Comparison of ENCODE assay signal across 21 cellular contexts in the genomic region with DNA sequence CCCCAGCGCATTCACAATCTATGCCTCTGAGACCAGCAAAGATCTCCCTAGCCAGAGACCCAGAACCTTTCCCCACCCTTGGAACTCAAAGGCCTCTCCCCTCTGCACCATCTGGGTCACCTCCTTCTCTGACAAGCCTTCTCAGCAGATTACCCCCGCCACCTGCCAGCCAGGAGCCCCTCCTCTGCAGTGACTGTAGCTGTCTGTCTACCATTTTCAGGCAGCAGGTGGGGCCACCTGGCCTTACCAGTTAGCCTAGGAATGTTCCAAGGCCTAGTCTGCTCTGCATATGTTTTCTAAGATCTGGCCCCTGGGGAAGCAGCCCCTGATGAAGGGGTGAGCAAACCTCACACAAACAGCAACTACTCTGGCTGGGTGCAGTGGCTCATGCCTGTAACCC. TPM values are rescaled to one million over a fixed set of nuclear protein-coding genes. Genes with fewer than 3 reads are reported as not detected.
DNase-seq lines count a peak whose midpoint lies in the region; ATAC-seq and TF ChIP-seq lines count a peak whose summit lies in the region.
"Had no signal": no experiment of that assay in that cellular context is flagged by ENCODE, and none has a peak within 500 bp of the region (broad histone marks: within the 10 kb centered on the region; RNA-seq: fewer than 3 reads in every experiment).

No MANE protein-coding gene starts in this region.

- no peak for ATAC-seq in GM19324 (IDR thresholded peaks at IDR 0.05; ENCODE audit: low FRiP score, unreplicated experiment)
- no peak for ATAC-seq in activated CD8-positive, alpha-beta memory T cell treated with anti-CD3 and anti-CD28 coated beads, Interleukin-2, amount 10 ng/mL, durations not matched to agents 7 days and 5 days
- ATAC-seq: right cardiac atrium; Right ventricle myocardium inferior; stimulated activated naive CD8-positive, alpha-beta T cell treated with anti-CD3 and anti-CD28 coated beads, Interleukin-15, amount 100 ng/mL, for 72 hours had no signal

- CTCF ChIA-PET in activated CD8-positive, alpha-beta memory T cell treated with anti-CD3 and anti-CD28 coated beads, Interleukin-2, amount 10 ng/mL, durations not matched to agents 7 days and 5 days (lab: Charles Lee), result no interaction called here

- in situ Hi-C loops in astrocyte of the cerebellum (cut with HindIII; ENCODE audit: low sequenced_read_pairs), result no loop called here

- no peak overlapping the region for H3K4me3 Mint-ChIP-seq in activated CD8-positive, alpha-beta memory T cell treated with anti-CD3 and anti-CD28 coated beads, Interleukin-2, amount 10 ng/mL, durations not matched to agents 7 days and 5 days
- H3K4me3 Mint-ChIP-seq: memory B cell; stimulated activated naive CD8-positive, alpha-beta T cell treated with anti-CD3 and anti-CD28 coated beads, Interleukin-15, amount 100 ng/mL, for 72 hours had no signal

- peaks cover 48% of the 10 kb centered on the region for H3K27me3 Mint-ChIP-seq in activated CD8-positive, alpha-beta memory T cell treated with anti-CD3 and anti-CD28 coated beads, Interleukin-2, amount 10 ng/mL, durations not matched to agents 7 days and 5 days

- peak; percentile 25 for DNase-seq in NCI-H748 (lab: John Stamatoyannopoulos, UW; ENCODE audit: unreplicated experiment)
- DNase-seq in NCI-H748 treated with DMSO at 0.1 percent for 48 hours (lab: John Stamatoyannopoulos, UW), result no peak
- peak; percentile 15 for DNase-seq in NCI-H1105 (lab: John Stamatoyannopoulos, UW)
- no peak for DNase-seq in astrocyte of the cerebellum (ENCODE audit: low read depth)
- DNase-seq in retinal pigment epithelial cell (ENCODE audit: low read depth), result no peak
- DNase-seq in coronary artery (ENCODE audit: low spot score), result no peak
- DNase-seq in activated CD8-positive, alpha-beta memory T cell treated with anti-CD3 and anti-CD28 coated beads, Interleukin-2, amount 10 ng/mL, durations not matched to agents 7 days and 5 days, result no peak
- DNase-seq: activated gamma-delta T cell; NCI-H2029 treated with DMSO at 0.1 percent for 48 hours; right cardiac atrium; stimulated activated naive CD8-positive, alpha-beta T cell treated with anti-CD3 and anti-CD28 coated beads, Interleukin-15, amount 100 ng/mL, for 72 hours had no signal

- H3K4me1 Mint-ChIP-seq in activated CD8-positive, alpha-beta memory T cell treated with anti-CD3 and anti-CD28 coated beads, Interleukin-2, amount 10 ng/mL, durations not matched to agents 7 days and 5 days, result peaks cover 15% of the 10 kb centered on the region

- no peaks in the 10 kb centered on the region for H3K9me3 Mint-ChIP-seq in activated CD8-positive, alpha-beta memory T cell treated with anti-CD3 and anti-CD28 coated beads, Interleukin-2, amount 10 ng/mL, durations not matched to agents 7 days and 5 days (ENCODE audit: low read depth)
- H3K9me3 Mint-ChIP-seq: memory B cell; stimulated activated naive CD8-positive, alpha-beta T cell treated with anti-CD3 and anti-CD28 coated beads, Interleukin-15, amount 100 ng/mL, for 72 hours; T-helper 1 cell treated with Interleukin-12 subunit alpha and Interleukin-12 subunit beta and Interleukin-4 antibody, amounts not matched to agents 30 μg/mL and 1 μg/mL, for 36 hours had no signal

- peak overlapping the region; percentile 76 for H3K4me3 ChIP-seq in astrocyte of the cerebellum (ENCODE audit: low read depth, low read length)
- H3K4me3 ChIP-seq in retinal pigment epithelial cell (ENCODE audit: low read length), result peak overlapping the region; percentile 88
- H3K4me3 ChIP-seq in coronary artery, result no peak overlapping the region
- H3K4me3 ChIP-seq: A549, colonic mucosa, HAP-1, vagina had no signal

- no peaks in the 10 kb centered on the region for H3K36me3 Mint-ChIP-seq in activated CD8-positive, alpha-beta memory T cell treated with anti-CD3 and anti-CD28 coated beads, Interleukin-2, amount 10 ng/mL, durations not matched to agents 7 days and 5 days
- H3K36me3 Mint-ChIP-seq: memory B cell had no signal

- H3K27ac ChIP-seq in coronary artery, result no peak overlapping the region
- H3K27ac ChIP-seq: colonic mucosa, epithelial cell of prostate, vagina had no signal

- H3K27ac Mint-ChIP-seq in activated CD8-positive, alpha-beta memory T cell treated with anti-CD3 and anti-CD28 coated beads, Interleukin-2, amount 10 ng/mL, durations not matched to agents 7 days and 5 days, result no peak overlapping the region
- H3K27ac Mint-ChIP-seq: memory B cell; stimulated activated naive CD8-positive, alpha-beta T cell treated with anti-CD3 and anti-CD28 coated beads, Interleukin-15, amount 100 ng/mL, for 72 hours; T-helper 1 cell treated with Interleukin-12 subunit alpha and Interleukin-12 subunit beta and Interleukin-4 antibody, amounts not matched to agents 30 μg/mL and 1 μg/mL, for 36 hours had no signal

- TF ChIP-seq CTCF in astrocyte of the cerebellum (IDR thresholded peaks at IDR 0.05; ENCODE audit: low read depth, low read length, missing control alignments) (no peak), retinal pigment epithelial cell (conservative IDR thresholded peaks at IDR 0.05; ENCODE audit: low read depth, low read length) (no peak), coronary artery (IDR thresholded peaks at IDR 0.05) (no peak)

RNA-seq across cellular contexts. Expression of a gene that starts 2.4 kb away (rescaled TPM):
- total RNA-seq in activated CD8-positive, alpha-beta memory T cell treated with anti-CD3 and anti-CD28 coated beads, Interleukin-2, amount 10 ng/mL, durations not matched to agents 7 days and 5 days, result under 1 TPM; 0.50 to 0.96 TPM
- total RNA-seq: G401 had no signal

Comparison
In these comparisons a context has a peak if more than half of its experiments do, and no peak if none do; other contexts are left out.
1. DNase-seq: peak in NCI-H748 (single experiment) and NCI-H1105 (single experiment); none in NCI-H748 treated with DMSO at 0.1 percent for 48 hours (single experiment), astrocyte of the cerebellum (single experiment), retinal pigment epithelial cell (single experiment), coronary artery (single experiment) and activated CD8-positive, alpha-beta memory T cell treated with anti-CD3 and anti-CD28 coated beads, Interleukin-2, amount 10 ng/mL, durations not matched to agents 7 days and 5 days (single experiment).